Comparison of ENCODE assay signal across 18 cellular contexts in genomic region chr6:2108700-2109306, GRCh38.
A peak's percentile ranks its signal among the peaks of the same experiment; 100 is the strongest.
DNase-seq lines count a peak whose midpoint lies in the region; ATAC-seq, FAIRE-seq and TF ChIP-seq lines count a peak whose summit lies in the region.
"Had no signal": no experiment of that assay in that cellular context is flagged by ENCODE, and none has a peak within 500 bp of the region (broad histone marks: within the 10 kb centered on the region; RNA-seq: fewer than 3 reads in every experiment).

No MANE protein-coding gene starts in this region.

- CTCF ChIA-PET in K562 (lab: Yijun Ruan, JAX; ENCODE audit: low intra/inter-chr PET ratio): no interaction called here
- CTCF ChIA-PET in CD8-positive, alpha-beta T cell (lab: Charles Lee): interaction anchor here (0.6 to 1.3 kb wide), 4 partner anchors 245 to 526 kb away, joined by 3 read pairs; no protein-coding TSS in a partner anchor

- H2AFZ ChIP-seq in K562 (ENCODE audit: low read depth, low read length): no peak overlapping the region

- no peak for TF ChIP-seq EP300 in K562 (IDR thresholded peaks at IDR 0.05; ENCODE audit: low read length)

- ATAC-seq in K562: no peak
- ATAC-seq in pancreas: no peak
- ATAC-seq in CD8-positive, alpha-beta T cell: no peak
- no peak for ATAC-seq in HG02938 (IDR thresholded peaks at IDR 0.05; ENCODE audit: unreplicated experiment)
- ATAC-seq: activated T-helper 17 cell treated with anti-CD3 and anti-CD28 coated beads, Interleukin-2, amount 50 U/mL, for 72 hours had no signal

- no peak overlapping the region for H3K27ac Mint-ChIP-seq in CD8-positive, alpha-beta T cell
- H3K27ac Mint-ChIP-seq: activated CD4-positive, alpha-beta memory T cell treated with anti-CD3 and anti-CD28 coated beads for 36 hours; activated T-helper 17 cell treated with anti-CD3 and anti-CD28 coated beads, Interleukin-2, amount 50 U/mL, for 72 hours; stimulated activated naive CD8-positive, alpha-beta T cell treated with anti-CD3 and anti-CD28 coated beads, Interleukin-15, Interleukin-2, amounts not matched to agents 100 ng/mL and 50 ng/mL, for 24 hours had no signal

- H3K79me2 ChIP-seq in K562 (ENCODE audit: control insufficient read depth, insufficient read depth, low read length): no peaks in the 10 kb centered on the region

- TF ChIP-seq RAD21 in K562 (CRISPR knock-in tag; conservative IDR thresholded peaks at IDR 0.05 in 1 of 2, IDR thresholded peaks at IDR 0.05 in 1 of 2): no peak

- 56% methylated on average over 9 of the region's 9 CpGs for WGBS in K562 (ENCODE audit: insufficient coverage, low coverage, missing lambda C conversion rate)
- 80 to 82% methylated on average over 9 of the region's 9 CpGs for WGBS in pancreas, 2 donors

- in situ Hi-C loops in K562 (cut with MboI): no loop called here

- no peak overlapping the region for H3K4me2 ChIP-seq in K562 (ENCODE audit: insufficient read depth, low read length)

- no peak for FAIRE-seq in K562 (lab: Jason Lieb, UNC)
- no peak for FAIRE-seq in pancreas (lab: Jason Lieb, UNC)
- FAIRE-seq: small intestine had no signal

- no peaks in the 10 kb centered on the region for H3K9me1 ChIP-seq in K562 (ENCODE audit: control insufficient read depth, insufficient read depth, low read length)

- peak; percentile 37 for DNase-seq in DMS153 treated with DMSO at 0.1 percent for 48 hours (lab: John Stamatoyannopoulos, UW; ENCODE audit: unreplicated experiment)
- DNase-seq in NCI-H1436 (lab: John Stamatoyannopoulos, UW): peak; percentile 78
- DNase-seq in NCI-H345 (lab: John Stamatoyannopoulos, UW): peak; percentile 56
- DNase-seq in K562 (ENCODE audit: extremely low read depth in 1 of 4, low spot score in 3 of 4): no peak
- DNase-seq in pancreas: no peak
- no peak for DNase-seq in mucosa of gallbladder (ENCODE audit: low spot score)
- DNase-seq in CD8-positive, alpha-beta T cell: no peak
- DNase-seq: activated CD4-positive, alpha-beta memory T cell treated with anti-CD3 and anti-CD28 coated beads for 36 hours; amygdala; HCEC 1CT; islet precursor cell; small intestine had no signal

- no peaks in the 10 kb centered on the region for H3K36me3 ChIP-seq in K562 (ENCODE audit: control insufficient read depth, insufficient read depth, low read length)
- no peaks in the 10 kb centered on the region for H3K36me3 ChIP-seq in pancreas
- no peaks in the 10 kb centered on the region for H3K36me3 ChIP-seq in CD8-positive, alpha-beta T cell (ENCODE audit: insufficient read depth, low read length)
- H3K36me3 ChIP-seq: SJCRH30 had no signal

- H4K20me1 ChIP-seq in K562 (replicated peaks; ENCODE audit: control insufficient read depth, insufficient read depth, low read length): no peaks in the 10 kb centered on the region

- H3K9me3 ChIP-seq in K562 (replicated peaks; ENCODE audit: control insufficient read depth, insufficient read depth, low read depth, low read length) (no peaks in the 10 kb centered on the region), pancreas (no peaks in the 10 kb centered on the region)
- H3K9me3 ChIP-seq in CD8-positive, alpha-beta T cell (ENCODE audit: low read length): no peaks in the 10 kb centered on the region
- H3K9me3 ChIP-seq: SJCRH30 had no signal

- H3K4me1 ChIP-seq in K562 (replicated peaks in 1 of 2; ENCODE audit: control insufficient read depth in 2 of 2, insufficient read depth in 2 of 2, low read length in 2 of 2) (no peaks in the 10 kb centered on the region), pancreas (peaks cover 0 to 11% (median 10%) of the 10 kb centered on the region in 3 donors)
- no peaks in the 10 kb centered on the region for H3K4me1 ChIP-seq in CD8-positive, alpha-beta T cell (ENCODE audit: insufficient read depth, low read length)
- H3K4me1 ChIP-seq: SJCRH30 had no signal

- H3K36me3 Mint-ChIP-seq in CD8-positive, alpha-beta T cell: peaks cover 10% of the 10 kb centered on the region

- peaks cover 19% of the 10 kb centered on the region for H3K4me1 Mint-ChIP-seq in CD8-positive, alpha-beta T cell (ENCODE audit: low read depth)

- H3K27ac ChIP-seq in K562 (ENCODE audit: extremely low read depth, low read depth, low read length) (no peak overlapping the region), pancreas (no peak overlapping the region)
- no peak overlapping the region for H3K27ac ChIP-seq in CD8-positive, alpha-beta T cell (ENCODE audit: low read depth, low read length)
- H3K27ac ChIP-seq: epithelial cell of prostate, HL-60, SJCRH30 had no signal

- POLR2A ChIA-PET in K562 (lab: Yijun Ruan, JAX): interaction anchor here (0.5 kb wide), 1 partner anchor 279 kb away, joined by 4 read pairs; no protein-coding TSS in a partner anchor
- POLR2A ChIA-PET in CD8-positive, alpha-beta T cell (lab: Charles Lee): no interaction called here

- H3K27me3 Mint-ChIP-seq in CD8-positive, alpha-beta T cell (ENCODE audit: low read depth): no peaks in the 10 kb centered on the region
- H3K27me3 Mint-ChIP-seq: stimulated activated naive CD8-positive, alpha-beta T cell treated with anti-CD3 and anti-CD28 coated beads, Interleukin-15, Interleukin-2, amounts not matched to agents 100 ng/mL and 50 ng/mL, for 24 hours had no signal

- H3K27me3 ChIP-seq in K562 (ENCODE audit: control insufficient read depth in 2 of 2, insufficient read depth in 2 of 2, low read length in 2 of 2): no peaks in the 10 kb centered on the region; a peak in 1 of 5 replicates
- no peaks in the 10 kb centered on the region for H3K27me3 ChIP-seq in pancreas
- no peaks in the 10 kb centered on the region for H3K27me3 ChIP-seq in CD8-positive, alpha-beta T cell (ENCODE audit: insufficient read depth, low read length)
- H3K27me3 ChIP-seq: SJCRH30 had no signal

- TF ChIP-seq POLR2A in K562 (conservative IDR thresholded peaks at IDR 0.05): no peak

- TF ChIP-seq CTCF in K562 (IDR thresholded peaks at IDR 0.05 in 2 of 3, conservative IDR thresholded peaks at IDR 0.05 in 1 of 3; ENCODE audit: insufficient read depth in 2 of 3, low read depth in 1 of 3, low read length in 3 of 3) (no peak), pancreas (IDR thresholded peaks at IDR 0.05) (no peak)
- no peak for TF ChIP-seq CTCF in CD8-positive, alpha-beta T cell (IDR thresholded peaks at IDR 0.05)

- no TSS peak for BruUV-seq in K562 (replicated peaks; lab: Mats Ljungman, UMichigan)

- H3K9ac ChIP-seq in K562 (ENCODE audit: insufficient read depth in 1 of 2, low read depth in 2 of 2, low read length in 2 of 2): no peak overlapping the region

- no peak overlapping the region for H3K4me3 ChIP-seq in K562
- H3K4me3 ChIP-seq in pancreas: no peak overlapping the region
- no peak overlapping the region for H3K4me3 ChIP-seq in CD8-positive, alpha-beta T cell (ENCODE audit: low read depth, low read length)
- H3K4me3 ChIP-seq: SJCRH30 had no signal

- no peaks in the 10 kb centered on the region for H3K9me3 Mint-ChIP-seq in CD8-positive, alpha-beta T cell

- intact Hi-C loops in K562 (cut with micrococcal nuclease) (loop anchor here (10.0 kb wide), 2 partner anchors 214 to 246 kb away; no protein-coding TSS in a partner anchor), pancreas (cut with DNase I) (loop anchor here in 2 of 3 donors (10.0 kb wide), 1 partner anchor 504 kb away; the partner anchor contains the start of gene FOXC1 (in 2 of the 2))
- intact Hi-C loops in CD8-positive, alpha-beta T cell (cut with DNase I, micrococcal nuclease): loop anchor here (5.0 to 10.0 kb wide), 4 partner anchors 243 to 526 kb away; no protein-coding TSS in a partner anchor

- H3K4me3 Mint-ChIP-seq in CD8-positive, alpha-beta T cell: no peak overlapping the region
- H3K4me3 Mint-ChIP-seq: activated CD4-positive, alpha-beta memory T cell treated with anti-CD3 and anti-CD28 coated beads for 36 hours; activated T-helper 17 cell treated with anti-CD3 and anti-CD28 coated beads, Interleukin-2, amount 50 U/mL, for 72 hours; stimulated activated naive CD8-positive, alpha-beta T cell treated with anti-CD3 and anti-CD28 coated beads, Interleukin-15, Interleukin-2, amounts not matched to agents 100 ng/mL and 50 ng/mL, for 24 hours had no signal

TF ChIP-seq in K562, 482 proteins besides CTCF, POLR2A, EP300 and RAD21:
- TF ChIP-seq NFIX (CRISPR knock-in tag; IDR thresholded peaks at IDR 0.05; ENCODE audit: low read depth) (peak; percentile 94), NFIC (IDR thresholded peaks at IDR 0.05) (peak; percentile 97), MTA3 (IDR thresholded peaks at IDR 0.05; ENCODE audit: borderline replicate concordance) (no peak)

Comparison
In these comparisons a context has a peak if more than half of its experiments do, and no peak if none do; other contexts are left out.
1. DNase-seq: peak in DMS153 treated with DMSO at 0.1 percent for 48 hours (single experiment), NCI-H1436 (single experiment) and NCI-H345 (single experiment); none in K562 (0 of 4), pancreas (0 of 6), mucosa of gallbladder (single experiment) and CD8-positive, alpha-beta T cell (0 of 7).